ENCODE assay signal across 8 cellular contexts in genomic region chr1:43414634-43415223, GRCh38. TPM values are rescaled to one million over a fixed set of nuclear protein-coding genes. Genes with fewer than 3 reads are reported as not detected.
DNase-seq lines count a peak whose midpoint lies in the region; ATAC-seq and TF ChIP-seq lines count a peak whose summit lies in the region.

No MANE protein-coding gene starts in this region.

- no peaks in the 10 kb centered on the region for H3K4me1 ChIP-seq in Karpas-422 (ENCODE audit: low read length)
- no peaks in the 10 kb centered on the region for H3K4me1 ChIP-seq in RWPE2 (ENCODE audit: insufficient read depth, poor library complexity, severe bottlenecking)

- H3K36me3 ChIP-seq in Karpas-422 (ENCODE audit: insufficient read depth, low read length) = peaks cover 4% of the 10 kb centered on the region; the same call in 1 of the 2 replicates
- peaks cover 43% of the 10 kb centered on the region for H3K36me3 ChIP-seq in RWPE2 (ENCODE audit: low read depth)

- peak; percentile 48 for DNase-seq in Caki2 (ENCODE audit: low read depth)
- peak; percentile 82 for DNase-seq in Karpas-422
- DNase-seq in RWPE2 (ENCODE audit: low spot score) = no peak
- DNase-seq in activated T-helper 2 cell treated with anti-CD3 and anti-CD28 coated beads, Interferon-gamma antibody, Interleukin-2, Interleukin-4, amounts not matched to agents 10 μg/mL and 5 μg/mL and 100 μg/mL, durations not matched to agents 14 hours and 24 hours and 36 hours (ENCODE audit: low spot score) = peak; percentile 39
- DNase-seq in glomerular visceral epithelial cell (ENCODE audit: extremely low spot score) = peak; percentile 69
- peak; percentile 48 for DNase-seq in renal cortical epithelial cell (ENCODE audit: low read depth)

- H3K36me3 Mint-ChIP-seq in activated T-helper 2 cell treated with anti-CD3 and anti-CD28 coated beads, Interferon-gamma antibody, Interleukin-2, Interleukin-4, amounts not matched to agents 10 μg/mL and 5 μg/mL and 100 μg/mL, durations not matched to agents 14 hours and 24 hours and 36 hours (ENCODE audit: low read depth) = peaks cover 26% of the 10 kb centered on the region

- H3K9me3 ChIP-seq in Karpas-422 (ENCODE audit: low read length) = no peaks in the 10 kb centered on the region
- H3K9me3 ChIP-seq in RWPE2 (ENCODE audit: severe bottlenecking) = no peaks in the 10 kb centered on the region

- H3K4me3 ChIP-seq in Karpas-422 (ENCODE audit: low read length) (no peak overlapping the region), RWPE2 (ENCODE audit: severe bottlenecking) (no peak overlapping the region)

- no peaks in the 10 kb centered on the region for H3K4me1 Mint-ChIP-seq in activated T-helper 2 cell treated with anti-CD3 and anti-CD28 coated beads, Interferon-gamma antibody, Interleukin-2, Interleukin-4, amounts not matched to agents 10 μg/mL and 5 μg/mL and 100 μg/mL, durations not matched to agents 14 hours and 24 hours and 36 hours (ENCODE audit: low read depth)

- H3K9me3 Mint-ChIP-seq in activated T-helper 2 cell treated with anti-CD3 and anti-CD28 coated beads, Interferon-gamma antibody, Interleukin-2, Interleukin-4, amounts not matched to agents 10 μg/mL and 5 μg/mL and 100 μg/mL, durations not matched to agents 14 hours and 24 hours and 36 hours = no peaks in the 10 kb centered on the region

- ATAC-seq in RWPE2 (ENCODE audit: low read depth) = peak; percentile 80
- no peak for ATAC-seq in HG03342 (IDR thresholded peaks at IDR 0.05; ENCODE audit: unreplicated experiment)
- ATAC-seq in GM21381 (IDR thresholded peaks at IDR 0.05; ENCODE audit: unreplicated experiment) = no peak

- no peaks in the 10 kb centered on the region for H3K9me2 ChIP-seq in Karpas-422 (replicated peaks; ENCODE audit: insufficient read depth, low read length)

- intact Hi-C loops in activated T-helper 2 cell treated with anti-CD3 and anti-CD28 coated beads, Interferon-gamma antibody, Interleukin-2, Interleukin-4, amounts not matched to agents 10 μg/mL and 5 μg/mL and 100 μg/mL, durations not matched to agents 14 hours and 24 hours and 36 hours (cut with micrococcal nuclease) = loop anchor here (1.0 kb wide), 1 partner anchor 187 kb away; no protein-coding TSS in a partner anchor

- H4K20me1 ChIP-seq in Karpas-422 (ENCODE audit: insufficient read depth, low read depth, low read length) = no peaks in the 10 kb centered on the region

- H3K27me3 Mint-ChIP-seq in activated T-helper 2 cell treated with anti-CD3 and anti-CD28 coated beads, Interferon-gamma antibody, Interleukin-2, Interleukin-4, amounts not matched to agents 10 μg/mL and 5 μg/mL and 100 μg/mL, durations not matched to agents 14 hours and 24 hours and 36 hours (ENCODE audit: low read depth) = no peaks in the 10 kb centered on the region

- no peak overlapping the region for H2AFZ ChIP-seq in Karpas-422 (ENCODE audit: low read length)

- H3K27me3 ChIP-seq in Karpas-422 (ENCODE audit: low read length) (no peaks in the 10 kb centered on the region), RWPE2 (ENCODE audit: insufficient read depth, poor library complexity, severe bottlenecking) (no peaks in the 10 kb centered on the region)

- TF ChIP-seq CTCF in RWPE2 (IDR thresholded peaks at IDR 0.05; ENCODE audit: poor library complexity, severe bottlenecking) = peak; percentile 53

- no peak overlapping the region for H3K4me3 Mint-ChIP-seq in activated T-helper 2 cell treated with anti-CD3 and anti-CD28 coated beads, Interferon-gamma antibody, Interleukin-2, Interleukin-4, amounts not matched to agents 10 μg/mL and 5 μg/mL and 100 μg/mL, durations not matched to agents 14 hours and 24 hours and 36 hours (ENCODE audit: low read depth)

- H3K79me2 ChIP-seq in Karpas-422 (ENCODE audit: low read length) = no peaks in the 10 kb centered on the region

- no peak overlapping the region for H3K27ac Mint-ChIP-seq in activated T-helper 2 cell treated with anti-CD3 and anti-CD28 coated beads, Interferon-gamma antibody, Interleukin-2, Interleukin-4, amounts not matched to agents 10 μg/mL and 5 μg/mL and 100 μg/mL, durations not matched to agents 14 hours and 24 hours and 36 hours

- H3K27ac ChIP-seq in Karpas-422 (ENCODE audit: low read length) = no peak overlapping the region
- H3K27ac ChIP-seq in RWPE2 (ENCODE audit: poor library complexity, severe bottlenecking) = no peak overlapping the region

- in situ Hi-C loops in Caki2 (cut with HindIII; ENCODE audit: low pct_unique_long_range_greater_than_20kb, low sequenced_read_pairs) = no loop called here

- no peak overlapping the region for H3K4me2 ChIP-seq in Karpas-422 (ENCODE audit: low read depth, low read length, poor library complexity, severe bottlenecking)

- no peak overlapping the region for H3K9ac ChIP-seq in Karpas-422 (ENCODE audit: low read length)

RNA-seq across cellular contexts. Expression of gene SZT2, which starts 25.0 kb away (rescaled TPM):
- total RNA-seq in Caki2 (2014; rRNA removed; shearing (Covaris generic); ENCODE audit: low replicate concordance) = 6.1 and 13.3 TPM in 2 replicates
- total RNA-seq in Karpas-422 (2014; rRNA removed; shearing (Covaris generic); ENCODE audit: low replicate concordance) = 24.9 and 31.3 TPM in 2 replicates
- total RNA-seq in activated T-helper 2 cell treated with anti-CD3 and anti-CD28 coated beads, Interferon-gamma antibody, Interleukin-2, Interleukin-4, amounts not matched to agents 10 μg/mL and 5 μg/mL and 100 μg/mL, durations not matched to agents 14 hours and 24 hours and 36 hours = 56.6 and 58.4 TPM in 2 replicates
- 6.6 and 28.5 TPM in 2 replicates for total RNA-seq in renal cortical epithelial cell

RNA-seq across cellular contexts. Expression of gene MED8, which starts 25.1 kb away (rescaled TPM):
- total RNA-seq in Caki2 (2014; rRNA removed; shearing (Covaris generic); ENCODE audit: low replicate concordance) = 43.0 and 59.0 TPM in 2 replicates
- 42.5 and 50.7 TPM in 2 replicates for total RNA-seq in Karpas-422 (2014; rRNA removed; shearing (Covaris generic); ENCODE audit: low replicate concordance)
- total RNA-seq in activated T-helper 2 cell treated with anti-CD3 and anti-CD28 coated beads, Interferon-gamma antibody, Interleukin-2, Interleukin-4, amounts not matched to agents 10 μg/mL and 5 μg/mL and 100 μg/mL, durations not matched to agents 14 hours and 24 hours and 36 hours = 40.8 and 41.6 TPM in 2 replicates
- total RNA-seq in renal cortical epithelial cell = 40.2 and 59.4 TPM in 2 replicates

RNA-seq across cellular contexts. Expression of gene HYI, which starts 39.0 kb away (rescaled TPM):
- total RNA-seq in Caki2 (2014; rRNA removed; shearing (Covaris generic); ENCODE audit: low replicate concordance) = 40.6 and 79.4 TPM in 2 replicates
- total RNA-seq in Karpas-422 (2014; rRNA removed; shearing (Covaris generic); ENCODE audit: low replicate concordance) = not detected in 2 replicates
- total RNA-seq in activated T-helper 2 cell treated with anti-CD3 and anti-CD28 coated beads, Interferon-gamma antibody, Interleukin-2, Interleukin-4, amounts not matched to agents 10 μg/mL and 5 μg/mL and 100 μg/mL, durations not matched to agents 14 hours and 24 hours and 36 hours = 22.6 and 26.3 TPM in 2 replicates
- 28.9 and 81.3 TPM in 2 replicates for total RNA-seq in renal cortical epithelial cell

RNA-seq across cellular contexts. Expression of gene ELOVL1, which starts 46.9 kb away (rescaled TPM):
- 92.7 and 104 TPM in 2 replicates for total RNA-seq in Caki2 (2014; rRNA removed; shearing (Covaris generic); ENCODE audit: low replicate concordance)
- 37.4 and 48.5 TPM in 2 replicates for total RNA-seq in Karpas-422 (2014; rRNA removed; shearing (Covaris generic); ENCODE audit: low replicate concordance)
- total RNA-seq in activated T-helper 2 cell treated with anti-CD3 and anti-CD28 coated beads, Interferon-gamma antibody, Interleukin-2, Interleukin-4, amounts not matched to agents 10 μg/mL and 5 μg/mL and 100 μg/mL, durations not matched to agents 14 hours and 24 hours and 36 hours = 82.7 and 83.6 TPM in 2 replicates
- total RNA-seq in renal cortical epithelial cell = 59.0 and 99.5 TPM in 2 replicates

RNA-seq across cellular contexts. Expression of gene CDC20, which starts 55.9 kb away (rescaled TPM):
- 166 and 220 TPM in 2 replicates for total RNA-seq in Caki2 (2014; rRNA removed; shearing (Covaris generic); ENCODE audit: low replicate concordance)
- total RNA-seq in Karpas-422 (2014; rRNA removed; shearing (Covaris generic); ENCODE audit: low replicate concordance) = 96.9 and 141 TPM in 2 replicates
- total RNA-seq in activated T-helper 2 cell treated with anti-CD3 and anti-CD28 coated beads, Interferon-gamma antibody, Interleukin-2, Interleukin-4, amounts not matched to agents 10 μg/mL and 5 μg/mL and 100 μg/mL, durations not matched to agents 14 hours and 24 hours and 36 hours = 125 and 128 TPM in 2 replicates
- 2.1 and 42.5 TPM in 2 replicates for total RNA-seq in renal cortical epithelial cell

Comparison
In these comparisons a context has a peak if more than half of its experiments do, and no peak if none do; other contexts are left out.
1. RNA of gene HYI, which starts 39.0 kb away (total RNA-seq): 40.6 to 79.4 TPM in Caki2, 28.9 to 81.3 TPM in renal cortical epithelial cell and 22.6 to 26.3 TPM in activated T-helper 2 cell treated with anti-CD3 and anti-CD28 coated beads, Interferon-gamma antibody, Interleukin-2, Interleukin-4, amounts not matched to agents 10 μg/mL and 5 μg/mL and 100 μg/mL, durations not matched to agents 14 hours and 24 hours and 36 hours; not detected in Karpas-422; every median in the first group is over 10 times any median in the second.